ENCODE assay signal across 19 cellular contexts in genomic region chr9:38424918-38425317, GRCh38. TPM values are rescaled to one million over a fixed set of nuclear protein-coding genes. Genes with fewer than 3 reads are reported as not detected.
DNase-seq lines count a peak whose midpoint lies in the region; ATAC-seq and TF ChIP-seq lines count a peak whose summit lies in the region.
"Had no signal": no experiment of that assay in that cellular context is flagged by ENCODE, and none has a peak within 500 bp of the region (broad histone marks: within the 10 kb centered on the region; RNA-seq: fewer than 3 reads in every experiment).

No MANE protein-coding gene starts in this region.

- H3K79me1 ChIP-seq in neuronal stem cell (ENCODE audit: low read depth, low read length) = no peaks in the 10 kb centered on the region

- no peak overlapping the region for H4K8ac ChIP-seq in neuronal stem cell (ENCODE audit: low read depth, low read length)

- no peak overlapping the region for H2AK5ac ChIP-seq in neuronal stem cell (ENCODE audit: low read depth, low read length)

- POLR2A ChIA-PET in activated CD8-positive, alpha-beta T cell treated with anti-CD3 and anti-CD28 coated beads for 36 hours (lab: Charles Lee) = no interaction called here

- no peak overlapping the region for H3K27ac Mint-ChIP-seq in T-helper 2 cell treated with Interferon-gamma antibody and Interleukin-4, amounts not matched to agents 5 μg/mL and 100 μg/mL, for 36 hours
- H3K27ac Mint-ChIP-seq in glutamatergic neuron (ENCODE audit: unreplicated experiment) = peak overlapping the region; percentile 94
- no peak overlapping the region for H3K27ac Mint-ChIP-seq in activated CD8-positive, alpha-beta T cell treated with anti-CD3 and anti-CD28 coated beads for 36 hours

- H3K27ac ChIP-seq in neuronal stem cell (replicated peaks; ENCODE audit: low read length) = no peak overlapping the region
- H3K27ac ChIP-seq: epithelial cell of prostate, uterus had no signal

- no peak for DNase-seq in T-helper 2 cell treated with Interferon-gamma antibody and Interleukin-4, amounts not matched to agents 5 μg/mL and 100 μg/mL, for 36 hours (ENCODE audit: low spot score)
- no peak for DNase-seq in T-helper 2 cell
- DNase-seq in NCI-H69 (lab: John Stamatoyannopoulos, UW) = peak; percentile 41
- no peak for DNase-seq in glutamatergic neuron
- no peak for DNase-seq in neuronal stem cell (ENCODE audit: low spot score)
- no peak for DNase-seq in 8988T
- DNase-seq in activated CD8-positive, alpha-beta T cell treated with anti-CD3 and anti-CD28 coated beads for 36 hours = no peak
- no peak for DNase-seq in KBM-7
- DNase-seq: activated CD4-positive, alpha-beta T cell treated with anti-CD3 and anti-CD28 coated beads for 1 hour; activated CD8-positive, alpha-beta memory T cell treated with anti-CD3 and anti-CD28 coated beads, Interleukin-2, amount 50 U/mL, for 4 hours; GDM1; midbrain; NCI-H187; stimulated activated naive CD4-positive, alpha-beta T cell treated with Interleukin-2 at 50 U/mL for 16 hours; T-helper 1 cell; uterus had no signal

- no peak for ATAC-seq in activated CD8-positive, alpha-beta T cell treated with anti-CD3 and anti-CD28 coated beads for 36 hours

- H3K23ac ChIP-seq in neuronal stem cell (ENCODE audit: low read depth, low read length, poor library complexity) = no peak overlapping the region

- H2BK15ac ChIP-seq in neuronal stem cell (ENCODE audit: low read length) = no peak overlapping the region

- CTCF ChIA-PET in activated CD8-positive, alpha-beta T cell treated with anti-CD3 and anti-CD28 coated beads for 36 hours (lab: Charles Lee) = interaction anchor here (1.1 kb wide), 1 partner anchor 8 kb away, joined by 3 read pairs; no protein-coding TSS in a partner anchor

- no peaks in the 10 kb centered on the region for H3K4me1 Mint-ChIP-seq in T-helper 2 cell treated with Interferon-gamma antibody and Interleukin-4, amounts not matched to agents 5 μg/mL and 100 μg/mL, for 36 hours (ENCODE audit: low read depth)
- peaks cover 40% of the 10 kb centered on the region for H3K4me1 Mint-ChIP-seq in glutamatergic neuron (ENCODE audit: low read depth, unreplicated experiment)
- no peaks in the 10 kb centered on the region for H3K4me1 Mint-ChIP-seq in activated CD8-positive, alpha-beta T cell treated with anti-CD3 and anti-CD28 coated beads for 36 hours (ENCODE audit: low read depth)

- no CpG with 5 or more reads among the region's 4 CpGs for WGBS in neuronal stem cell (ENCODE audit: extremely low coverage in 2 of 2, insufficient read length in 2 of 2, insufficient replicate concordance in 1 of 2), 2 donors

- H3K4ac ChIP-seq in neuronal stem cell (ENCODE audit: low read length) = no peak overlapping the region

- H2BK5ac ChIP-seq in neuronal stem cell (ENCODE audit: low read length) = no peak overlapping the region

- peak overlapping the region; percentile 95 for H2AFZ ChIP-seq in neuronal stem cell (ENCODE audit: low read length)

- H3K27me3 Mint-ChIP-seq in T-helper 2 cell treated with Interferon-gamma antibody and Interleukin-4, amounts not matched to agents 5 μg/mL and 100 μg/mL, for 36 hours (ENCODE audit: low read depth) = peaks cover 48% of the 10 kb centered on the region
- peaks cover 28% of the 10 kb centered on the region for H3K27me3 Mint-ChIP-seq in glutamatergic neuron (ENCODE audit: unreplicated experiment)
- H3K27me3 Mint-ChIP-seq in activated CD8-positive, alpha-beta T cell treated with anti-CD3 and anti-CD28 coated beads for 36 hours = peaks cover 39% of the 10 kb centered on the region

- peaks cover 20 to 29% of the 10 kb centered on the region in 2 donors for H3K4me1 ChIP-seq in neuronal stem cell (ENCODE audit: control insufficient read depth in 2 of 2, insufficient read depth in 1 of 2, low read depth in 1 of 2, low read length in 2 of 2)
- H3K4me1 ChIP-seq: uterus had no signal

- intact Hi-C loops in activated CD8-positive, alpha-beta T cell treated with anti-CD3 and anti-CD28 coated beads for 36 hours (cut with micrococcal nuclease) = no loop called here

- no peak overlapping the region for H3K18ac ChIP-seq in neuronal stem cell (ENCODE audit: low read length)

- no peak overlapping the region for H3K9ac ChIP-seq in neuronal stem cell (ENCODE audit: low read depth, low read length, poor library complexity)

- in situ Hi-C loops in KBM-7 (cut with MboI; ENCODE audit: low pct_unique_long_range_greater_than_20kb, low sequenced_read_pairs) = loop anchor here (25.0 kb wide), 1 partner anchor 262 kb away; no protein-coding TSS in a partner anchor

- no peaks in the 10 kb centered on the region for H3K9me3 Mint-ChIP-seq in T-helper 2 cell treated with Interferon-gamma antibody and Interleukin-4, amounts not matched to agents 5 μg/mL and 100 μg/mL, for 36 hours
- H3K9me3 Mint-ChIP-seq in glutamatergic neuron (ENCODE audit: unreplicated experiment) = peaks cover 24% of the 10 kb centered on the region
- H3K9me3 Mint-ChIP-seq in activated CD8-positive, alpha-beta T cell treated with anti-CD3 and anti-CD28 coated beads for 36 hours = no peaks in the 10 kb centered on the region

- TF ChIP-seq CTCF in glutamatergic neuron (IDR thresholded peaks at IDR 0.05; ENCODE audit: partially characterized antibody, unreplicated experiment) = no peak
- TF ChIP-seq CTCF in activated CD8-positive, alpha-beta T cell treated with anti-CD3 and anti-CD28 coated beads for 36 hours (IDR thresholded peaks at IDR 0.05) = no peak

- no peak overlapping the region for H3K4me2 ChIP-seq in neuronal stem cell (ENCODE audit: insufficient read depth, low read length, poor library complexity, severe bottlenecking)

- H3K36me3 Mint-ChIP-seq in T-helper 2 cell treated with Interferon-gamma antibody and Interleukin-4, amounts not matched to agents 5 μg/mL and 100 μg/mL, for 36 hours (ENCODE audit: low read depth) = no peaks in the 10 kb centered on the region
- H3K36me3 Mint-ChIP-seq in glutamatergic neuron (ENCODE audit: unreplicated experiment) = peaks cover 8% of the 10 kb centered on the region
- H3K36me3 Mint-ChIP-seq in activated CD8-positive, alpha-beta T cell treated with anti-CD3 and anti-CD28 coated beads for 36 hours (ENCODE audit: low read depth) = no peaks in the 10 kb centered on the region

- no peak overlapping the region for H2BK120ac ChIP-seq in neuronal stem cell (ENCODE audit: low read depth, low read length)

- no peaks in the 10 kb centered on the region for H3K9me3 ChIP-seq in neuronal stem cell (replicated peaks in 1 of 2; ENCODE audit: control insufficient read depth in 2 of 2, insufficient read depth in 1 of 2, low read depth in 1 of 2, low read length in 2 of 2)
- H3K9me3 ChIP-seq: uterus had no signal

- H3K14ac ChIP-seq in neuronal stem cell (ENCODE audit: low read length) = no peak overlapping the region

- no peak overlapping the region for H4K91ac ChIP-seq in neuronal stem cell (ENCODE audit: low read depth, low read length, poor library complexity)

- H2BK12ac ChIP-seq in neuronal stem cell (ENCODE audit: low read length) = no peak overlapping the region

- peak overlapping the region in 1 of 2 donors; percentile 81 for H3K4me3 ChIP-seq in neuronal stem cell (ENCODE audit: low read length in 2 of 2)
- H3K4me3 ChIP-seq: uterus had no signal

- H3K36me3 ChIP-seq in neuronal stem cell (replicated peaks in 1 of 2; ENCODE audit: control insufficient read depth in 2 of 2, insufficient read depth in 2 of 2, low read length in 2 of 2) = peaks cover 0 to 11% of the 10 kb centered on the region in 2 donors
- H3K36me3 ChIP-seq: uterus had no signal

- peaks cover 0 to 17% (median 0%) of the 10 kb centered on the region in 3 experiments for H3K27me3 ChIP-seq in neuronal stem cell (ENCODE audit: control insufficient read depth in 3 of 3, insufficient read depth in 3 of 3, low read depth in 1 of 3, low read length in 3 of 3)
- H3K27me3 ChIP-seq: uterus had no signal

- H3K4me3 Mint-ChIP-seq in T-helper 2 cell treated with Interferon-gamma antibody and Interleukin-4, amounts not matched to agents 5 μg/mL and 100 μg/mL, for 36 hours = peak overlapping the region; percentile 30
- H3K4me3 Mint-ChIP-seq in glutamatergic neuron (ENCODE audit: unreplicated experiment) = peak overlapping the region; percentile 94
- no peak overlapping the region for H3K4me3 Mint-ChIP-seq in activated CD8-positive, alpha-beta T cell treated with anti-CD3 and anti-CD28 coated beads for 36 hours

RNA-seq across cellular contexts. Expression of gene IGFBPL1, which starts 0.7 kb away (rescaled TPM):
- total RNA-seq in glutamatergic neuron (ENCODE audit: unreplicated experiment) = 590 TPM
- 21.7 TPM for polyA plus RNA-seq in neuronal stem cell (2013, experiment 1 of 2)
- 21.3 TPM for polyA plus RNA-seq in neuronal stem cell (2013, experiment 2 of 2)
- not detected for total RNA-seq in activated CD8-positive, alpha-beta T cell treated with anti-CD3 and anti-CD28 coated beads for 36 hours
- total RNA-seq: HT-29, RPMI7951 had no signal

RNA-seq across cellular contexts. Expression of gene ALDH1B1, which starts 32.4 kb away (rescaled TPM):
- 15.3 TPM for total RNA-seq in glutamatergic neuron (ENCODE audit: unreplicated experiment)
- 24.0 TPM for polyA plus RNA-seq in neuronal stem cell (2013, experiment 1 of 2)
- polyA plus RNA-seq in neuronal stem cell (2013, experiment 2 of 2) = 24.2 TPM
- total RNA-seq in activated CD8-positive, alpha-beta T cell treated with anti-CD3 and anti-CD28 coated beads for 36 hours = 10 to 100 TPM; 23.9 to 26.5 TPM

Comparison
In these comparisons a context has a peak if more than half of its experiments do, and no peak if none do; other contexts are left out.
1. RNA of gene IGFBPL1, which starts 0.7 kb away (total RNA-seq): 590 TPM in glutamatergic neuron (single experiment); not detected in activated CD8-positive, alpha-beta T cell treated with anti-CD3 and anti-CD28 coated beads for 36 hours; every median in the first group is over 100 times any median in the second.